In genomic region chr19:58134244-58134643, GRCh38 we compare ENCODE assay signal across 26 cellular contexts.
"Had no signal": no experiment of that assay in that cellular context is flagged by ENCODE, and none has a peak within 500 bp of the region (broad histone marks: within the 10 kb centered on the region; RNA-seq: fewer than 3 reads in every experiment).

No MANE protein-coding gene starts in this region.

- H3K9me3 ChIP-seq: testis had no signal

- H3K9ac ChIP-seq: neural progenitor cell, parathyroid adenoma had no signal

- H3K27ac ChIP-seq: colonic mucosa, left ventricle myocardium inferior, lower lobe of right lung, neural progenitor cell, parathyroid adenoma, prostate gland, right atrium auricular region, testis, tibial nerve, upper lobe of left lung had no signal

- DNase-seq: colonic mucosa; effector memory CD4-positive, alpha-beta T cell; hypothalamus; immature natural killer cell; islet precursor cell; kidney glomerular epithelial cell; left colon; left ventricle myocardium inferior; lower lobe of right lung; stimulated activated CD4-positive, alpha-beta T cell treated with anti-CD3 and anti-CD28 coated beads, Interleukin-12 subunit alpha, Interleukin-12 subunit beta, amount 100 ng/mL, for 4 hours; stimulated activated CD4-positive, alpha-beta T cell treated with anti-CD3 and anti-CD28 coated beads, Interleukin-1b, Interleukin-23, amount 100 ng/mL, for 48 hours; stimulated activated CD4-positive, alpha-beta T cell treated with anti-CD3 and anti-CD28 coated beads, Interleukin-4, amount 100 ng/mL, for 1 hour; stimulated activated CD8-positive, alpha-beta memory T cell treated with anti-CD3 and anti-CD28 coated beads, Interleukin-4, amount 100 ng/mL, for 48 hours; stimulated activated naive CD4-positive, alpha-beta T cell; stimulated activated naive CD8-positive, alpha-beta T cell treated with anti-CD3 and anti-CD28 coated beads, Interleukin-15, amount 100 ng/mL, for 72 hours; testis; upper lobe of left lung had no signal

- H3K4me1 ChIP-seq: colonic mucosa, left ventricle myocardium inferior, lower lobe of right lung, neural progenitor cell, parathyroid adenoma, prostate gland, right atrium auricular region, testis, tibial nerve, upper lobe of left lung had no signal

- H3K27ac Mint-ChIP-seq: dendritic cell treated with granulocyte-macrophage colony-stimulating factor and Interleukin-4, amounts not matched to agents 40 ng/mL and 50 ng/mL, for 4 days; immature natural killer cell; natural killer cell treated with Interleukin-12 subunit alpha and Interleukin-12 subunit beta and Interleukin-15 and Interleukin-18, amount 100 ng/mL, for 72 hours; neural progenitor cell had no signal

- H3K4me1 Mint-ChIP-seq: neural progenitor cell; stimulated activated naive CD8-positive, alpha-beta T cell treated with anti-CD3 and anti-CD28 coated beads, Interleukin-15, amount 100 ng/mL, for 72 hours had no signal

- H3K4me3 ChIP-seq: colonic mucosa, left ventricle myocardium inferior, lower lobe of right lung, neural progenitor cell, prostate gland, right atrium auricular region, smooth muscle cell, testis, tibial nerve, upper lobe of left lung had no signal

- ATAC-seq: left colon; lower lobe of right lung; natural killer cell treated with Interleukin-12 subunit alpha and Interleukin-12 subunit beta and Interleukin-15 and Interleukin-18, amount 100 ng/mL, for 72 hours; sciatic nerve; stimulated activated naive CD8-positive, alpha-beta T cell treated with anti-CD3 and anti-CD28 coated beads, Interleukin-15, amount 100 ng/mL, for 72 hours had no signal

- H3K27me3 ChIP-seq: colonic mucosa, neural progenitor cell, right atrium auricular region, testis, tibial nerve, upper lobe of left lung had no signal

- H3K4me3 Mint-ChIP-seq: dendritic cell treated with granulocyte-macrophage colony-stimulating factor and Interleukin-4, amounts not matched to agents 40 ng/mL and 50 ng/mL, for 4 days; immature natural killer cell; natural killer cell treated with Interleukin-12 subunit alpha and Interleukin-12 subunit beta and Interleukin-15 and Interleukin-18, amount 100 ng/mL, for 72 hours; neural progenitor cell; stimulated activated naive CD8-positive, alpha-beta T cell treated with anti-CD3 and anti-CD28 coated beads, Interleukin-15, amount 100 ng/mL, for 72 hours had no signal

- H3K27me3 Mint-ChIP-seq: dendritic cell treated with granulocyte-macrophage colony-stimulating factor and Interleukin-4, amounts not matched to agents 40 ng/mL and 50 ng/mL, for 4 days; natural killer cell treated with Interleukin-12 subunit alpha and Interleukin-12 subunit beta and Interleukin-15 and Interleukin-18, amount 100 ng/mL, for 72 hours; stimulated activated naive CD8-positive, alpha-beta T cell treated with anti-CD3 and anti-CD28 coated beads, Interleukin-15, amount 100 ng/mL, for 72 hours had no signal
